In the genomic region with DNA sequence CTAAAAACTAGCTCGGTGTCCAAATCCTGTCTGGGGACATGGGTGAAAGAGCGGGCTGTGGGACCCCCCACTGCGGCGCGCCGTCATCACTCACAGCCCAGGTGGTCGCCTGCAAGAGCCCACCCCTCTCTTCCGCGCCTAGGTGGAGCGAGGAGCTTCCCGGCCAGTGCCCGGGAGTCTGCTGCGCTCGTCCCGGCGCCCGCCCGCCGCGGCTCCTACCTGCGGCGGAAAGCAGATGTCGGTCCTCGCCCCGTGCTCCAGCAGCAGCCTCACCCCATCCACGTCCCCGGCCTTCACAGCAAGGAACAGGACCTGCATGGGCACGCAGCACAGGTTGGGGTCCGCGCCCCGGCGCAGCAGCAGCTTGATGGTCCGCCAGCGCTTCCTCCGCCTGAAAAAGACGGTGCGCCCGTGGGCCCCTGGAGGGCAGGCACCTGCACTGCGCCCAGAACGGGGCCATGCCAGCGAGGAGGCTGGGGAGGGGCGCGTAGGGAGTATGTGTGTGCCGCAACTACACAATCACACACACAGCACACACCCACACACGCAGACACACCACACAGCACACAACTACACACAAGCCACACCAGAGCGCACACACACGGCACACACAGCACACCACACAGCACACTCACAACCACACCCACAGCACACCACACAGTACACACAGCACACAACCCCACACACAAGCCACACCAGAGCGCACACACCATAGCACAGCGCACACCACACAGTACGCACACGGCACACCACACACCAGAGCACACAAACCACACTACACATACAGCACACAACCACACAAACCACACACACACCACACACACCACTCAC, we compare ENCODE assay signal across 1 cellular context.
TF ChIP-seq lines count a peak whose summit lies in the region.

No MANE protein-coding gene starts in this region.

TF ChIP-seq in WTC11, 78 proteins besides CTCF, POLR2A, EP300 and RAD21 (continued from another document):
- TF ChIP-seq, protein P1, sequence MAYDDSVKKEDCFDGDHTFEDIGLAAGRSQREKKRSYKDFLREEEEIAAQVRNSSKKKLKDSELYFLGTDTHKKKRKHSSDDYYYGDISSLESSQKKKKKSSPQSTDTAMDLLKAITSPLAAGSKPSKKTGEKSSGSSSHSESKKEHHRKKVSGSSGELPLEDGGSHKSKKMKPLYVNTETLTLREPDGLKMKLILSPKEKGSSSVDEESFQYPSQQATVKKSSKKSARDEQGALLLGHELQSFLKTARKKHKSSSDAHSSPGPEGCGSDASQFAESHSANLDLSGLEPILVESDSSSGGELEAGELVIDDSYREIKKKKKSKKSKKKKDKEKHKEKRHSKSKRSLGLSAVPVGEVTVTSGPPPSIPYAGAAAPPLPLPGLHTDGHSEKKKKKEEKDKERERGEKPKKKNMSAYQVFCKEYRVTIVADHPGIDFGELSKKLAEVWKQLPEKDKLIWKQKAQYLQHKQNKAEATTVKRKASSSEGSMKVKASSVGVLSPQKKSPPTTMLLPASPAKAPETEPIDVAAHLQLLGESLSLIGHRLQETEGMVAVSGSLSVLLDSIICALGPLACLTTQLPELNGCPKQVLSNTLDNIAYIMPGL (CRISPR knock-in tag; IDR thresholded peaks at IDR 0.05): 0 out of 2 replicates have a peak, but pooled peaks have one; percentile 23
- TF ChIP-seq ZBTB21 (CRISPR knock-in tag; IDR thresholded peaks at IDR 0.05; ENCODE audit: borderline replicate concordance): 0 out of 2 replicates have a peak, but pooled peaks have one; percentile 23
